8 cellular contexts compared by ENCODE assay signal in the genomic region with DNA sequence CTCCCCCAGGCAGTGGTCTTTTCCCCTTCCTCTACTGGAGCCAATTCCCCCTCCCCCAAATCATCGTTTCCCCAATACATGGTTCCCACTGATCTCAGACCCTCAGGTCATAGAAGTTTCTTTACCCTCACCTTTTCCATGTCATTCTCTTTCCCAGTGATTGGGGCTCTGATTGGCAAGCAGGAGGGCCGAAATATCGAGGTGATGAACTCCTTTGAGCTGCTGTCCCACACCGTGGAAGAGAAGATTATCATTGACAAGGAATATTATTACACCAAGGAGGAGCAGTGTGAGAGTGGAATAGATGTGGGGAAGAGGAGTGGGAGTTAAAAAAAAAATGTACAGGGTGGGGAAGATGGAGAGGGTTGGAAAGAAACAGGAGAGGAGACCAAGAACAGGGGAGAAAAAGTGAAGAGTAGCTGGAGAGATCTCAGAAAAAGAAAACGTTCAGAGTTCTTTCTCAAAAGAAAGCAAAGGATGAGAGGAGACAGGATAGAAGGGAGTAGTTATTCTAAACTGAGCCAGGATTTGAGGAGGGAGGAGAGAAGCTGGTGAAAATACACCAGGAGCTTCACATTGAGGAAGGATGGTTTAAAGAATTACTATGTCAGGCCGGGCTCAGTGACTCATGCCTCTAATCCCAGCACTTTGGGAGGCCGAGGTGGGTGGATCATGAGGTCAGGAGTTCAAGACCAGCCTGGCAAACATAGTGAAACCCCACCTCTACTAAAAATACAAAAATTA. TPM values are rescaled to one million over a fixed set of nuclear protein-coding genes. Genes with fewer than 3 reads are reported as not detected.
DNase-seq lines count a peak whose midpoint lies in the region; ATAC-seq and TF ChIP-seq lines count a peak whose summit lies in the region.

No MANE protein-coding gene starts in this region.

- H3K9me3 ChIP-seq in liver (ENCODE audit: control insufficient read depth in 4 of 4, low read length in 3 of 4) (no peaks in the 10 kb centered on the region), upper lobe of left lung (no peaks in the 10 kb centered on the region)

- peak overlapping the region in 1 of 2 donors; percentile 94 for H3K27ac ChIP-seq in liver (ENCODE audit: low read depth in 1 of 2, low read length in 2 of 2)
- H3K27ac ChIP-seq in upper lobe of left lung = peak overlapping the region; percentile 79 to 90 (median 84)

- H3K4me3 ChIP-seq in liver (ENCODE audit: low read depth in 1 of 3, low read length in 3 of 3) = peak overlapping the region; percentile 80 to 94 (median 91)
- peak overlapping the region; percentile 68 to 92 (median 88) for H3K4me3 ChIP-seq in upper lobe of left lung

- DNase-seq in activated naive CD4-positive, alpha-beta T cell treated with anti-CD3 and anti-CD28 coated beads for 36 hours = no peak
- DNase-seq in activated naive CD4-positive, alpha-beta T cell treated with Interleukin-2 at 50 U/mL for 16 hours = no peak
- peak; percentile 66 for DNase-seq in amniotic epithelial cell (ENCODE audit: low read depth)
- DNase-seq in upper lobe of left lung = no peak

- intact Hi-C loops in activated naive CD4-positive, alpha-beta T cell treated with anti-CD3 and anti-CD28 coated beads for 36 hours (cut with micrococcal nuclease) = loop anchor here (1.0 kb wide), 1 partner anchor 12 kb away; a partner anchor contains a TSS

- no peaks in the 10 kb centered on the region for H3K27me3 Mint-ChIP-seq in activated naive CD4-positive, alpha-beta T cell treated with anti-CD3 and anti-CD28 coated beads for 36 hours (ENCODE audit: low read depth)

- H3K27me3 ChIP-seq in liver (ENCODE audit: control insufficient read depth in 4 of 4, insufficient read depth in 4 of 4, low read length in 3 of 4) (no peaks in the 10 kb centered on the region), upper lobe of left lung (no peaks in the 10 kb centered on the region)

- TF ChIP-seq CTCF in liver (IDR thresholded peaks at IDR 0.05; ENCODE audit: low read depth, low read length, missing input control) (no peak), upper lobe of left lung (IDR thresholded peaks at IDR 0.05) (no peak)

- H3K9me3 Mint-ChIP-seq in activated naive CD4-positive, alpha-beta T cell treated with anti-CD3 and anti-CD28 coated beads for 36 hours = no peaks in the 10 kb centered on the region

- WGBS in liver = 33% methylated on average over 7 of the region's 7 CpGs
- 30 to 49% methylated on average over 7 of the region's 7 CpGs for WGBS in upper lobe of left lung, 2 donors

- H3K4me1 ChIP-seq in liver (ENCODE audit: control insufficient read depth in 4 of 4, insufficient read depth in 4 of 4, low read length in 3 of 4) (peaks cover 9 to 24% (median 13%) of the 10 kb centered on the region in 4 donors), upper lobe of left lung (peaks cover 12 to 21% (median 17%) of the 10 kb centered on the region in 4 donors)

- H3K36me3 ChIP-seq in liver (ENCODE audit: control insufficient read depth in 4 of 4, insufficient read depth in 3 of 4, low read depth in 1 of 4, low read length in 3 of 4) (peaks cover 16 to 44% (median 27%) of the 10 kb centered on the region in 4 donors), upper lobe of left lung (peaks cover 27 to 42% (median 40%) of the 10 kb centered on the region in 4 donors)

- no peak for TF ChIP-seq EP300 in upper lobe of left lung (IDR thresholded peaks at IDR 0.05)

- TF ChIP-seq POLR2A in upper lobe of left lung (IDR thresholded peaks at IDR 0.05) = no peak

- H3K9ac ChIP-seq in liver (ENCODE audit: low read depth in 1 of 2, low read length in 2 of 2) = peak overlapping the region; percentile 75 to 80

- H3K4me3 Mint-ChIP-seq in activated naive CD4-positive, alpha-beta T cell treated with anti-CD3 and anti-CD28 coated beads for 36 hours = peak overlapping the region; percentile 88

- ATAC-seq in upper lobe of left lung (ENCODE audit: low FRiP score in 2 of 2) = no peak
- no peak for ATAC-seq in HG03097 (IDR thresholded peaks at IDR 0.05; ENCODE audit: low FRiP score, unreplicated experiment)
- no peak for ATAC-seq in HG03432 (IDR thresholded peaks at IDR 0.05; ENCODE audit: unreplicated experiment)
- ATAC-seq in HG03565 (IDR thresholded peaks at IDR 0.05; ENCODE audit: unreplicated experiment) = no peak

- CTCF ChIA-PET in activated naive CD4-positive, alpha-beta T cell treated with anti-CD3 and anti-CD28 coated beads for 36 hours (lab: Charles Lee) = interaction anchor here (0.6 to 1.6 kb wide), 3 partner anchors 10 to 95 kb away, joined by 4 to 5 read pairs (median 4); a partner anchor contains a TSS

- TF ChIP-seq RAD21 in liver (IDR thresholded peaks at IDR 0.05) = no peak

- peaks cover 38% of the 10 kb centered on the region for H3K36me3 Mint-ChIP-seq in activated naive CD4-positive, alpha-beta T cell treated with anti-CD3 and anti-CD28 coated beads for 36 hours (ENCODE audit: low read depth)

- H3K4me1 Mint-ChIP-seq in activated naive CD4-positive, alpha-beta T cell treated with anti-CD3 and anti-CD28 coated beads for 36 hours (ENCODE audit: low read depth) = peaks cover 36% of the 10 kb centered on the region

- peak overlapping the region; percentile 90 for H3K27ac Mint-ChIP-seq in activated naive CD4-positive, alpha-beta T cell treated with anti-CD3 and anti-CD28 coated beads for 36 hours

TF ChIP-seq in liver, 16 proteins besides CTCF, POLR2A, EP300 and RAD21 (continues in another document):
- TF ChIP-seq GABPA (IDR thresholded peaks at IDR 0.05 in 1 of 2, conservative IDR thresholded peaks at IDR 0.05 in 1 of 2) (no peak), SP1 (IDR thresholded peaks at IDR 0.05) (no peak), FOXA2 (IDR thresholded peaks at IDR 0.05) (no peak), NR2F2 (IDR thresholded peaks at IDR 0.05) (no peak), HNF4G (IDR thresholded peaks at IDR 0.05) (no peak), JUND (IDR thresholded peaks at IDR 0.05) (no peak), RXRA (IDR thresholded peaks at IDR 0.05) (no peak), HNF4A (conservative IDR thresholded peaks at IDR 0.05) (no peak), EGR1 (IDR thresholded peaks at IDR 0.05; ENCODE audit: low read depth in 2 of 2) (no peak), FOXA1 (IDR thresholded peaks at IDR 0.05) (no peak)
- TF ChIP-seq, protein P1, sequence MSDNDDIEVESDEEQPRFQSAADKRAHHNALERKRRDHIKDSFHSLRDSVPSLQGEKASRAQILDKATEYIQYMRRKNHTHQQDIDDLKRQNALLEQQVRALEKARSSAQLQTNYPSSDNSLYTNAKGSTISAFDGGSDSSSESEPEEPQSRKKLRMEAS (IDR thresholded peaks at IDR 0.05) = no peak
- TF ChIP-seq, protein P2, sequence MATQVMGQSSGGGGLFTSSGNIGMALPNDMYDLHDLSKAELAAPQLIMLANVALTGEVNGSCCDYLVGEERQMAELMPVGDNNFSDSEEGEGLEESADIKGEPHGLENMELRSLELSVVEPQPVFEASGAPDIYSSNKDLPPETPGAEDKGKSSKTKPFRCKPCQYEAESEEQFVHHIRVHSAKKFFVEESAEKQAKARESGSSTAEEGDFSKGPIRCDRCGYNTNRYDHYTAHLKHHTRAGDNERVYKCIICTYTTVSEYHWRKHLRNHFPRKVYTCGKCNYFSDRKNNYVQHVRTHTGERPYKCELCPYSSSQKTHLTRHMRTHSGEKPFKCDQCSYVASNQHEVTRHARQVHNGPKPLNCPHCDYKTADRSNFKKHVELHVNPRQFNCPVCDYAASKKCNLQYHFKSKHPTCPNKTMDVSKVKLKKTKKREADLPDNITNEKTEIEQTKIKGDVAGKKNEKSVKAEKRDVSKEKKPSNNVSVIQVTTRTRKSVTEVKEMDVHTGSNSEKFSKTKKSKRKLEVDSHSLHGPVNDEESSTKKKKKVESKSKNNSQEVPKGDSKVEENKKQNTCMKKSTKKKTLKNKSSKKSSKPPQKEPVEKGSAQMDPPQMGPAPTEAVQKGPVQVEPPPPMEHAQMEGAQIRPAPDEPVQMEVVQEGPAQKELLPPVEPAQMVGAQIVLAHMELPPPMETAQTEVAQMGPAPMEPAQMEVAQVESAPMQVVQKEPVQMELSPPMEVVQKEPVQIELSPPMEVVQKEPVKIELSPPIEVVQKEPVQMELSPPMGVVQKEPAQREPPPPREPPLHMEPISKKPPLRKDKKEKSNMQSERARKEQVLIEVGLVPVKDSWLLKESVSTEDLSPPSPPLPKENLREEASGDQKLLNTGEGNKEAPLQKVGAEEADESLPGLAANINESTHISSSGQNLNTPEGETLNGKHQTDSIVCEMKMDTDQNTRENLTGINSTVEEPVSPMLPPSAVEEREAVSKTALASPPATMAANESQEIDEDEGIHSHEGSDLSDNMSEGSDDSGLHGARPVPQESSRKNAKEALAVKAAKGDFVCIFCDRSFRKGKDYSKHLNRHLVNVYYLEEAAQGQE (IDR thresholded peaks at IDR 0.05) = no peak

RNA-seq across cellular contexts. Expression of a gene that starts 0.9 kb away (rescaled TPM):
- total RNA-seq in activated naive CD4-positive, alpha-beta T cell treated with anti-CD3 and anti-CD28 coated beads for 36 hours = 10 to 100 TPM; 97.1 to 97.8 TPM
- total RNA-seq in liver (10 to 100 TPM; 28.7 to 30.8 TPM), upper lobe of left lung (100 to 1,000 TPM in 1 of 6 donors, 10 to 100 TPM in 5; 23.4 to 217 (median 53.9) TPM)
- polyA plus RNA-seq in liver = 10 to 100 TPM; 62.7 to 63.2 TPM

RNA-seq across cellular contexts. Expression of a gene that starts 8.1 kb away (rescaled TPM):
- 10 to 100 TPM; 13.1 to 14.0 TPM for total RNA-seq in activated naive CD4-positive, alpha-beta T cell treated with anti-CD3 and anti-CD28 coated beads for 36 hours
- total RNA-seq in liver = 10 to 100 TPM; 14.0 to 18.2 TPM
- 10 to 100 TPM; 10.2 to 10.4 TPM for polyA plus RNA-seq in liver
- 10 to 100 TPM; 18.4 to 50.3 (median 22.8) TPM for total RNA-seq in upper lobe of left lung

RNA-seq across cellular contexts. Expression of a gene that starts 11.6 kb away (rescaled TPM):
- total RNA-seq in activated naive CD4-positive, alpha-beta T cell treated with anti-CD3 and anti-CD28 coated beads for 36 hours = 100 to 1,000 TPM; 390 to 395 TPM
- total RNA-seq in liver (100 to 1,000 TPM in 1 of 2 donors, 10 to 100 TPM in 1; 20.6 to 143 TPM), upper lobe of left lung (10 to 100 TPM; 29.3 to 78.6 (median 44.1) TPM)
- polyA plus RNA-seq in liver = 10 to 100 TPM; 12.6 to 14.6 TPM

RNA-seq across cellular contexts. Expression of a gene that starts 11.8 kb away (rescaled TPM):
- total RNA-seq in activated naive CD4-positive, alpha-beta T cell treated with anti-CD3 and anti-CD28 coated beads for 36 hours = 10 to 100 TPM; 12.6 to 12.7 TPM
- total RNA-seq in liver = 1 to 10 TPM; 4.6 to 5.5 TPM
- polyA plus RNA-seq in liver = 1 to 10 TPM; 3.3 to 4.9 TPM
- total RNA-seq in upper lobe of left lung = 100 to 1,000 TPM in 1 of 6 donors, 10 to 100 TPM in 5; 17.3 to 142 (median 19.4) TPM

RNA-seq across cellular contexts. Expression of a gene that starts 29.5 kb away (rescaled TPM):
- 10 to 100 TPM; 48.9 to 53.5 TPM for total RNA-seq in activated naive CD4-positive, alpha-beta T cell treated with anti-CD3 and anti-CD28 coated beads for 36 hours
- 10 to 100 TPM; 16.1 to 17.9 TPM for total RNA-seq in liver
- 10 to 100 TPM in 1 of 2 donors, 1 to 10 TPM in 1; 8.9 to 16.3 TPM for polyA plus RNA-seq in liver
- 10 to 100 TPM; 33.4 to 76.5 (median 53.0) TPM for total RNA-seq in upper lobe of left lung
